In genomic region chr17:39599006-39599664, GRCh38 we compare ENCODE assay signal across 1 cellular context.
TF ChIP-seq lines count a peak whose summit lies in the region.

No MANE protein-coding gene starts in this region.

TF ChIP-seq in H1, 55 proteins besides CTCF, POLR2A, EP300 and RAD21 (continued from another document):
- TF ChIP-seq EZH2 (IDR thresholded peaks at IDR 0.05; ENCODE audit: low read depth, low read length, severe bottlenecking) = peak; percentile 98
- TF ChIP-seq GABPA (IDR thresholded peaks at IDR 0.05; ENCODE audit: borderline replicate concordance, insufficient read depth, low read length) = 0 out of 2 replicates have a peak, but pooled peaks have one; percentile 57
- TF ChIP-seq BRCA1 (IDR thresholded peaks at IDR 0.05; ENCODE audit: low read depth, low read length) = no peak
TF ChIP-seq in H1: peak in this region for 5.
